ENCODE assay signal across 21 cellular contexts in genomic region chr9:21747171-21747570, GRCh38. TPM values are rescaled to one million over a fixed set of nuclear protein-coding genes. Genes with fewer than 3 reads are reported as not detected.
DNase-seq lines count a peak whose midpoint lies in the region; ATAC-seq and TF ChIP-seq lines count a peak whose summit lies in the region.
"Had no signal": no experiment of that assay in that cellular context is flagged by ENCODE, and none has a peak within 500 bp of the region (broad histone marks: within the 10 kb centered on the region; RNA-seq: fewer than 3 reads in every experiment).

No MANE protein-coding gene starts in this region.

- no peaks in the 10 kb centered on the region for H3K27me3 ChIP-seq in PC-3 (ENCODE audit: low read length)
- H3K27me3 ChIP-seq: ascending aorta, SJCRH30 had no signal

- POLR2A ChIA-PET in PC-3 (lab: Charles Lee; ENCODE audit: unreplicated experiment): no interaction called here

- H3K9me3 ChIP-seq in PC-3 (ENCODE audit: low read length): no peaks in the 10 kb centered on the region
- H3K9me3 ChIP-seq: ascending aorta, SJCRH30, spleen, thoracic aorta had no signal

- no peaks in the 10 kb centered on the region for H3F3A ChIP-seq in PC-3 (ENCODE audit: low read length, unreplicated experiment)

- H3K27ac ChIP-seq in PC-3 (ENCODE audit: low read length): peak overlapping the region; percentile 10
- H3K27ac ChIP-seq in epithelial cell of prostate: peak overlapping the region; percentile 72
- H3K27ac ChIP-seq: ascending aorta, coronary artery, SJCRH30, spleen, thoracic aorta had no signal

- no peaks in the 10 kb centered on the region for H4K20me1 ChIP-seq in PC-3 (ENCODE audit: low read length)

- no peak overlapping the region for H3K9ac ChIP-seq in PC-3 (ENCODE audit: low read length)

- CTCF ChIA-PET in PC-3 (lab: Charles Lee): no interaction called here

- no TSS peak for BruUV-seq in PC-3 (replicated peaks; lab: Mats Ljungman, UMichigan)

- H3K4me3 ChIP-seq in PC-3 (ENCODE audit: low read length): no peak overlapping the region
- H3K4me3 ChIP-seq: ascending aorta, coronary artery, SJCRH30, spleen, thoracic aorta had no signal

- peak overlapping the region; percentile 14; the same call in 1 of the 2 replicates for H3K4me2 ChIP-seq in PC-3 (ENCODE audit: low read length)

- no peak overlapping the region for H2AFZ ChIP-seq in PC-3 (ENCODE audit: low read length)

- TF ChIP-seq CTCF in PC-3 (conservative IDR thresholded peaks at IDR 0.05; ENCODE audit: low read depth, low read length): no peak

- H3K4me1 ChIP-seq in PC-3 (ENCODE audit: insufficient read depth, low read length): peaks cover 19% of the 10 kb centered on the region
- H3K4me1 ChIP-seq: ascending aorta, SJCRH30, spleen had no signal

- ATAC-seq in PC-3: peak; percentile 48
- ATAC-seq: activated CD8-positive, alpha-beta memory T cell treated with anti-CD3 and anti-CD28 coated beads, Interleukin-2, amount 10 ng/mL, durations not matched to agents 7 days and 5 days; natural killer cell treated with Interleukin-12 subunit alpha and Interleukin-12 subunit beta and Interleukin-15 and Interleukin-18, amount 100 ng/mL, for 72 hours had no signal

- intact Hi-C loops in PC-3 (cut with micrococcal nuclease): no loop called here

- H3K36me3 ChIP-seq in PC-3 (ENCODE audit: low read depth, low read length): no peaks in the 10 kb centered on the region
- H3K36me3 ChIP-seq: ascending aorta, SJCRH30, spleen, thoracic aorta had no signal

- H3K9me2 ChIP-seq in PC-3 (replicated peaks; ENCODE audit: low read length): no peaks in the 10 kb centered on the region

- H3K79me2 ChIP-seq in PC-3 (ENCODE audit: low read length): no peaks in the 10 kb centered on the region

- peak; percentile 66 for DNase-seq in HCEC 1CT
- DNase-seq in PC-3: peak; percentile 77
- DNase-seq in epithelial cell of prostate (ENCODE audit: low read depth, low spot score): no peak
- peak; percentile 30 for DNase-seq in renal cortical epithelial cell (ENCODE audit: low read depth)
- no peak for DNase-seq in NCI-H2081 treated with DMSO at 0.1 percent for 48 hours (lab: John Stamatoyannopoulos, UW)
- DNase-seq in activated T-cell treated with anti-CD3 and anti-CD28 coated beads, Interleukin-2, amount 50 U/mL, for 48 hours: no peak
- no peak for DNase-seq in DMS153 (lab: John Stamatoyannopoulos, UW)
- DNase-seq: activated CD4-positive, CD25-positive, alpha-beta regulatory T cell treated with anti-CD3 and anti-CD28 coated beads, Interleukin-2, amount 50 U/mL, for 72 hours; activated CD8-positive, alpha-beta memory T cell treated with anti-CD3 and anti-CD28 coated beads, Interleukin-2, amount 10 ng/mL, durations not matched to agents 7 days and 5 days; activated gamma-delta T cell; DMS53; hippocampal formation; NCI-H1694; NCI-H446 treated with DMSO at 0.1 percent for 48 hours; SJCRH30; spleen; T-helper 9 cell had no signal

RNA-seq across cellular contexts. Expression of gene MTAP, which starts 55.3 kb away (rescaled TPM):
- total RNA-seq in PC-3 (2014; rRNA removed) (33.7 and 34.7 TPM in 2 replicates), renal cortical epithelial cell (42.6 and 59.4 TPM in 2 replicates)

Comparison
In these comparisons a context has a peak if more than half of its experiments do, and no peak if none do; other contexts are left out.
1. DNase-seq: peak in HCEC 1CT (single experiment), PC-3 (single experiment) and renal cortical epithelial cell (single experiment); none in epithelial cell of prostate (single experiment), NCI-H2081 treated with DMSO at 0.1 percent for 48 hours (single experiment), activated T-cell treated with anti-CD3 and anti-CD28 coated beads, Interleukin-2, amount 50 U/mL, for 48 hours (0 of 2) and DMS153 (single experiment).